15 cellular contexts compared by ENCODE assay signal in the genomic region with DNA sequence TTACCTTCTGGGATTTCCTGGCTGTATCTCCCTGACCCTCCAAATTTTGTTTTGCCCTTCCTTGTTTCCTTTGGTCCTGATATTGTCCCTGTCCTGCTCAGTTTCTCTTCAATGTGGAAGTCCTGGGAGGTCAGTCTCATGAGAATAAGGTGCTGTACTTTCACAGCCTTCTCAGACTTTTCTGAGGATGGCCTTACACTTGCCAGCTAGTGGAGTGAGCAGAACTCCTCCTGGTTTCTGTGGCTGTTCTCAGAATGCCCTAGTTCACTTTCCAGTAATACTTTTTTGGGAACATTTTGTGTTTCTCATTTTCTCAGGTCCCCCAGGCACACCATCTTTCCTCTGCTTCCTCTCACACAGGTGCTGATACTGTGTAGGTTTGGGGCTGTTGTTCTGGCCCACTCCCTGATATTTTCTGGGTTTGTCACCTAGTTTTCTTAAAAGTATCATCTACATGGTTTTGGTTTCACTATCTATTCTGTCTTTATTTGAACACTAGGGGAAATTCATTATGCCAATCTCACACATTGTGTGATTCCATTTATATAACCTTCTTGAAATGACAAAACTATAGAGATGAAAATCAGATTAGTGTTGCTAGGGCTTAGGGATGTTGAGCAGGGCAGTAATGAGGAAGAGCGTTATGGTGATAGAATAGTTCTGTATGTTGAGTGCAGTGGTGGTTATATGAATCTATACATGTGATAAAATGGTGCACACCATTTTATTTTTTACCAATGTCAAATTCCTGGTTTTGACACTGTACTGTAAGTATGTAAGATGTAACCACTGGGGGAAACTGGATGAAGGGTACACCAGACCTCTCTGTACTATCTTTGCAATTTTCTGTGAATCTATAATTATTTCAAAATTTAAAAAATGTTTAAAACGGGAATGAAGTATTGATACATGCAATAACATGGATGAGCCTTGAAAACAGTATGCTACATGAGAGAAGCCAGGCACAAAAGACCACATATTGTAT. TPM values are rescaled to one million over a fixed set of nuclear protein-coding genes. Genes with fewer than 3 reads are reported as not detected.
DNase-seq lines count a peak whose midpoint lies in the region; ATAC-seq and TF ChIP-seq lines count a peak whose summit lies in the region.
"Had no signal": no experiment of that assay in that cellular context is flagged by ENCODE, and none has a peak within 500 bp of the region (broad histone marks: within the 10 kb centered on the region; RNA-seq: fewer than 3 reads in every experiment).

No MANE protein-coding gene starts in this region.

- POLR2A ChIA-PET in CD8-positive, alpha-beta T cell (lab: Charles Lee), result no interaction called here

- CTCF ChIA-PET in CD8-positive, alpha-beta T cell (lab: Charles Lee), result interaction anchor here (0.6 kb wide), 1 partner anchor 103 kb away, joined by 3 read pairs; no protein-coding TSS in a partner anchor

- H3K4me3 ChIP-seq in CD8-positive, alpha-beta T cell (ENCODE audit: low read depth, low read length), result no peak overlapping the region
- no peak overlapping the region for H3K4me3 ChIP-seq in ovary
- H3K4me3 ChIP-seq: dorsolateral prefrontal cortex, HAP-1, uterus had no signal

- in situ Hi-C loops in GM13976 (cut with MboI; ENCODE audit: low sequenced_read_pairs, unreplicated experiment), result no loop called here

- no peaks in the 10 kb centered on the region for H3K9me3 ChIP-seq in CD8-positive, alpha-beta T cell (ENCODE audit: low read length)
- H3K9me3 ChIP-seq in ovary, result no peaks in the 10 kb centered on the region
- H3K9me3 ChIP-seq: HAP-1, uterus had no signal

- peaks cover 5% of the 10 kb centered on the region for H3K4me1 ChIP-seq in CD8-positive, alpha-beta T cell (ENCODE audit: insufficient read depth, low read length)
- no peaks in the 10 kb centered on the region for H3K4me1 ChIP-seq in ovary (ENCODE audit: insufficient read depth)
- H3K4me1 ChIP-seq: HAP-1, uterus had no signal

- peak overlapping the region; percentile 52 for H3K27ac Mint-ChIP-seq in CD8-positive, alpha-beta T cell
- H3K27ac Mint-ChIP-seq in T-helper 1 cell treated with Interleukin-12 subunit alpha and Interleukin-12 subunit beta and Interleukin-4 antibody, amounts not matched to agents 30 μg/mL and 1 μg/mL, for 36 hours, result peak overlapping the region; percentile 88
- peak overlapping the region; percentile 15 for H3K27ac Mint-ChIP-seq in memory B cell

- TF ChIP-seq POLR2A in ovary (IDR thresholded peaks at IDR 0.05), result no peak

- H3K9me3 Mint-ChIP-seq in CD8-positive, alpha-beta T cell, result peaks cover 2% of the 10 kb centered on the region
- peaks cover 6% of the 10 kb centered on the region for H3K9me3 Mint-ChIP-seq in T-helper 1 cell treated with Interleukin-12 subunit alpha and Interleukin-12 subunit beta and Interleukin-4 antibody, amounts not matched to agents 30 μg/mL and 1 μg/mL, for 36 hours
- peaks cover 2% of the 10 kb centered on the region for H3K9me3 Mint-ChIP-seq in memory B cell

- H3K27me3 ChIP-seq in CD8-positive, alpha-beta T cell (ENCODE audit: insufficient read depth, low read length), result no peaks in the 10 kb centered on the region
- H3K27me3 ChIP-seq in ovary, result no peaks in the 10 kb centered on the region
- H3K27me3 ChIP-seq: dorsolateral prefrontal cortex, uterus had no signal

- DNase-seq in CD8-positive, alpha-beta T cell, result no peak
- peak; percentile 31 for DNase-seq in GM13976 (ENCODE audit: low spot score)
- no peak for DNase-seq in memory B cell (ENCODE audit: low spot score in 2 of 2)
- DNase-seq in NCI-H2227 (lab: John Stamatoyannopoulos, UW; ENCODE audit: unreplicated experiment), result no peak
- no peak for DNase-seq in ovary
- no peak for DNase-seq in dermis blood vessel endothelial cell
- DNase-seq: dorsolateral prefrontal cortex; midbrain; NCI-H1694 treated with DMSO at 0.1 percent for 48 hours; NCI-H526 treated with DMSO at 0.1 percent for 48 hours; stimulated activated naive CD4-positive, alpha-beta T cell treated with Interleukin-2 at 50 U/mL for 16 hours; uterus had no signal

- H3K36me3 Mint-ChIP-seq in CD8-positive, alpha-beta T cell, result peaks cover 8% of the 10 kb centered on the region
- H3K36me3 Mint-ChIP-seq in T-helper 1 cell treated with Interleukin-12 subunit alpha and Interleukin-12 subunit beta and Interleukin-4 antibody, amounts not matched to agents 30 μg/mL and 1 μg/mL, for 36 hours (ENCODE audit: low read depth), result peaks cover 3% of the 10 kb centered on the region
- H3K36me3 Mint-ChIP-seq in memory B cell, result peaks cover 12% of the 10 kb centered on the region

- TF ChIP-seq CTCF in CD8-positive, alpha-beta T cell (IDR thresholded peaks at IDR 0.05), result no peak
- TF ChIP-seq CTCF in GM13976 (IDR thresholded peaks at IDR 0.05; ENCODE audit: borderline replicate concordance, control extremely low read depth, extremely low read depth, insufficient read depth, missing control alignments) (no peak), ovary (IDR thresholded peaks at IDR 0.05) (no peak)

- H3K36me3 ChIP-seq in CD8-positive, alpha-beta T cell (ENCODE audit: insufficient read depth, low read length), result no peaks in the 10 kb centered on the region
- no peaks in the 10 kb centered on the region for H3K36me3 ChIP-seq in ovary
- H3K36me3 ChIP-seq: HAP-1, uterus had no signal

- 92 to 99% (median 98%) methylated on average over 2 of the region's 2 CpGs for WGBS in ovary, 3 donors

- H3K4me3 Mint-ChIP-seq in CD8-positive, alpha-beta T cell, result no peak overlapping the region
- H3K4me3 Mint-ChIP-seq in T-helper 1 cell treated with Interleukin-12 subunit alpha and Interleukin-12 subunit beta and Interleukin-4 antibody, amounts not matched to agents 30 μg/mL and 1 μg/mL, for 36 hours, result peak overlapping the region; percentile 47
- H3K4me3 Mint-ChIP-seq in memory B cell, result no peak overlapping the region

- H3K27me3 Mint-ChIP-seq in CD8-positive, alpha-beta T cell (ENCODE audit: low read depth), result no peaks in the 10 kb centered on the region
- H3K27me3 Mint-ChIP-seq in T-helper 1 cell treated with Interleukin-12 subunit alpha and Interleukin-12 subunit beta and Interleukin-4 antibody, amounts not matched to agents 30 μg/mL and 1 μg/mL, for 36 hours (ENCODE audit: low read depth), result peaks cover 4% of the 10 kb centered on the region
- H3K27me3 Mint-ChIP-seq in memory B cell, result no peaks in the 10 kb centered on the region

- no peak for TF ChIP-seq EP300 in ovary (IDR thresholded peaks at IDR 0.05)

- intact Hi-C loops in CD8-positive, alpha-beta T cell (cut with DNase I, micrococcal nuclease), result no loop called here
- intact Hi-C loops in ovary (cut with DNase I), result no loop called here

- no peak for ATAC-seq in CD8-positive, alpha-beta T cell
- ATAC-seq in memory B cell (ENCODE audit: low read depth), result no peak
- no peak for ATAC-seq in HG03565 (IDR thresholded peaks at IDR 0.05; ENCODE audit: unreplicated experiment)

- no peak overlapping the region for H3K27ac ChIP-seq in CD8-positive, alpha-beta T cell (ENCODE audit: low read depth, low read length)
- H3K27ac ChIP-seq in ovary, result no peak overlapping the region
- H3K27ac ChIP-seq: dorsolateral prefrontal cortex, uterus had no signal

- H3K4me1 Mint-ChIP-seq in CD8-positive, alpha-beta T cell (ENCODE audit: low read depth), result peaks cover 11% of the 10 kb centered on the region
- H3K4me1 Mint-ChIP-seq in T-helper 1 cell treated with Interleukin-12 subunit alpha and Interleukin-12 subunit beta and Interleukin-4 antibody, amounts not matched to agents 30 μg/mL and 1 μg/mL, for 36 hours (ENCODE audit: low read depth), result peaks cover 27% of the 10 kb centered on the region
- peaks cover 10% of the 10 kb centered on the region for H3K4me1 Mint-ChIP-seq in memory B cell

RNA-seq across cellular contexts. Expression of gene BRPF3, which starts 27.2 kb away (rescaled TPM):
- total RNA-seq in CD8-positive, alpha-beta T cell, result 10 to 100 TPM; 36.9 to 41.0 TPM
- total RNA-seq in ovary (10 to 100 TPM; 15.7 to 34.5 (median 31.0) TPM), dermis blood vessel endothelial cell (11.6 and 14.9 TPM in 2 replicates)
- 10 to 100 TPM; 18.2 to 30.3 TPM for polyA plus RNA-seq in ovary

RNA-seq across cellular contexts. Expression of gene MAPK13, which starts 39.0 kb away (rescaled TPM):
- total RNA-seq in CD8-positive, alpha-beta T cell, result 10 to 100 TPM; 43.2 to 45.1 TPM
- total RNA-seq in ovary (10 to 100 TPM in 1 of 7 donors, 1 to 10 TPM in 6; 3.3 to 15.6 (median 6.2) TPM), dermis blood vessel endothelial cell (5.6 and 8.9 TPM in 2 replicates)
- 1 to 10 TPM; 3.4 to 8.0 TPM for polyA plus RNA-seq in ovary

Comparison
In these comparisons a context has a peak if more than half of its experiments do, and no peak if none do; other contexts are left out.
1. H3K27ac Mint-ChIP-seq: peak in every context shown above with its lines; median percentile 88 in T-helper 1 cell treated with Interleukin-12 subunit alpha and Interleukin-12 subunit beta and Interleukin-4 antibody, amounts not matched to agents 30 μg/mL and 1 μg/mL, for 36 hours; 52 in CD8-positive, alpha-beta T cell; 15 in memory B cell.